Comparison of ENCODE assay signal across 19 cellular contexts in the genomic region with DNA sequence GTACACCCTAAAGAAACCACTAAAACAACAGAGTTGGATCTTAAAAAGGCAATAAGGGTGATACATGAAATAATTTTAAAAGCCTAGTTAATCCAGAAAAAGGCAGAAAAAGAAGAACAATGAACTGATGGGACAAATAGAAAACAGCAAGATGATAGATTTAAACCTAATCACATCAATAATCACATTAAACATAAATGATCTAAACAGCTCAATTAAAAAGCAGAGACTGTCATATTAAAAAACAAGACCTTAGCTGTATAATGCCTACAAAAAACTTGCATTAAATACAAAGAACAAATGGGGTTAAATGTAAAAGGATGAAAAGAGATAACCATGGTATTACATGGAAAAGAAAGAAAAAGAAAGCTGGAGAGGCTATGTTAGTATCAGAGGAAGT.
A peak's percentile ranks its signal among the peaks of the same experiment; 100 is the strongest.
DNase-seq lines count a peak whose midpoint lies in the region; ATAC-seq, FAIRE-seq and TF ChIP-seq lines count a peak whose summit lies in the region.
"Had no signal": no experiment of that assay in that cellular context is flagged by ENCODE, and none has a peak within 500 bp of the region (broad histone marks: within the 10 kb centered on the region; RNA-seq: fewer than 3 reads in every experiment).

No MANE protein-coding gene starts in this region.

- no peaks in the 10 kb centered on the region for H3K36me3 ChIP-seq in GM12878 (ENCODE audit: control insufficient read depth in 2 of 2, insufficient read depth in 2 of 2, low read length in 1 of 2)
- H3K36me3 ChIP-seq: BLaER1, HAP-1 had no signal

- TF ChIP-seq CTCF in natural killer cell (IDR thresholded peaks at IDR 0.05) (no peak), GM12878 (IDR thresholded peaks at IDR 0.05 in 2 of 3, conservative IDR thresholded peaks at IDR 0.05 in 1 of 3; ENCODE audit: control insufficient read depth in 2 of 3, extremely low read depth in 1 of 3, insufficient read depth in 1 of 3, low read depth in 3 of 3, low read length in 3 of 3) (no peak)

- no peak overlapping the region for H3K4me2 ChIP-seq in GM12878 (ENCODE audit: control insufficient read depth, insufficient read depth)
- H3K4me2 ChIP-seq: BLaER1, GM23338 had no signal

- H3K36me3 Mint-ChIP-seq in natural killer cell: peaks cover 14% of the 10 kb centered on the region
- peaks cover 15% of the 10 kb centered on the region for H3K36me3 Mint-ChIP-seq in natural killer cell treated with Interleukin-12 subunit alpha and Interleukin-12 subunit beta and Interleukin-15 and Interleukin-18, amount 100 ng/mL, for 72 hours
- H3K36me3 Mint-ChIP-seq in immature natural killer cell: peaks cover 6 to 14% (median 10%) of the 10 kb centered on the region in 3 donors

- CTCF ChIA-PET in GM12878 (lab: Yijun Ruan, JAX): interaction anchor here (0.6 kb wide), 1 partner anchor 1098 kb away, joined by 3 read pairs; no protein-coding TSS in a partner anchor

- no peak for TF ChIP-seq EP300 in GM12878 (IDR thresholded peaks at IDR 0.05; ENCODE audit: borderline replicate concordance in 1 of 2, control insufficient read depth in 1 of 2, low read depth in 2 of 2, low read length in 2 of 2)

- SMC1A ChIA-PET in GM12878 (lab: Charles Lee; ENCODE audit: uncharacterized antibody, unreplicated experiment): no interaction called here

- H3K9me3 ChIP-seq in GM12878 (replicated peaks; ENCODE audit: control insufficient read depth, insufficient read depth, low read length): no peaks in the 10 kb centered on the region; the same call in none of the 3 replicates
- H3K9me3 ChIP-seq: HAP-1 had no signal

- H3K4me1 ChIP-seq in GM12878 (ENCODE audit: control insufficient read depth, insufficient read depth, low read length): peaks cover 3% of the 10 kb centered on the region; the same call in 1 of the 2 replicates
- H3K4me1 ChIP-seq: Caco-2, HAP-1 had no signal

- no peak for ATAC-seq in natural killer cell
- ATAC-seq in natural killer cell treated with Interleukin-12 subunit alpha and Interleukin-12 subunit beta and Interleukin-15 and Interleukin-18, amount 100 ng/mL, for 72 hours: no peak
- ATAC-seq in GM12878: no peak
- ATAC-seq in GM21447 (IDR thresholded peaks at IDR 0.05; ENCODE audit: unreplicated experiment): no peak
- ATAC-seq: CD8-positive, alpha-beta T cell; GM23338 had no signal

- peaks cover 19 to 45% of the 10 kb centered on the region in 2 donors for H3K4me1 Mint-ChIP-seq in natural killer cell
- H3K4me1 Mint-ChIP-seq in natural killer cell treated with Interleukin-12 subunit alpha and Interleukin-12 subunit beta and Interleukin-15 and Interleukin-18, amount 100 ng/mL, for 72 hours (ENCODE audit: low read depth in 2 of 2): peaks cover 27 to 43% of the 10 kb centered on the region in 2 donors
- peaks cover 44 to 52% of the 10 kb centered on the region in 2 donors for H3K4me1 Mint-ChIP-seq in immature natural killer cell
- H3K4me1 Mint-ChIP-seq: GM23338 had no signal

- intact Hi-C loops in natural killer cell (cut with micrococcal nuclease): no loop called here
- intact Hi-C loops in GM12878 (cut with micrococcal nuclease; ENCODE audit: unreplicated experiment): no loop called here

- H4K20me1 ChIP-seq in GM12878 (ENCODE audit: control insufficient read depth, insufficient read depth): no peaks in the 10 kb centered on the region
- H4K20me1 ChIP-seq: BLaER1 had no signal

- DNase-seq in natural killer cell (no peak), GM12878 (ENCODE audit: low read depth, low spot score) (no peak), immature natural killer cell (no peak), NCI-H82 treated with DMSO at 0.1 percent for 48 hours (lab: John Stamatoyannopoulos, UW; ENCODE audit: unreplicated experiment) (no peak)
- DNase-seq in natural killer cell treated with Interleukin-12 subunit alpha and Interleukin-12 subunit beta and Interleukin-15 and Interleukin-18, amount 100 ng/mL, for 72 hours (ENCODE audit: low spot score): no peak
- DNase-seq: Caco-2; CD4-positive, CD25-positive, alpha-beta regulatory T cell; CD8-positive, alpha-beta T cell; DMS153; DND-41 had no signal

- POLR2A ChIA-PET in GM12878 (lab: Charles Lee): no interaction called here

- peak overlapping the region; percentile 65 for H3K4me3 Mint-ChIP-seq in natural killer cell
- H3K4me3 Mint-ChIP-seq in natural killer cell treated with Interleukin-12 subunit alpha and Interleukin-12 subunit beta and Interleukin-15 and Interleukin-18, amount 100 ng/mL, for 72 hours: no peak overlapping the region
- peak overlapping the region in 4 of 5 donors; percentile 17 to 39 (median 26) for H3K4me3 Mint-ChIP-seq in immature natural killer cell
- H3K4me3 Mint-ChIP-seq: B cell; CD4-positive, CD25-positive, alpha-beta regulatory T cell; CD8-positive, alpha-beta T cell; GM23338 had no signal

- H3K27ac Mint-ChIP-seq in natural killer cell (peak overlapping the region; percentile 21 to 87), immature natural killer cell (peak overlapping the region in 5 of 6 donors; percentile 36 to 94 (median 72))
- peak overlapping the region in 1 of 2 donors; percentile 89 for H3K27ac Mint-ChIP-seq in natural killer cell treated with Interleukin-12 subunit alpha and Interleukin-12 subunit beta and Interleukin-15 and Interleukin-18, amount 100 ng/mL, for 72 hours
- H3K27ac Mint-ChIP-seq: B cell; CD4-positive, CD25-positive, alpha-beta regulatory T cell; CD8-positive, alpha-beta T cell; GM23338 had no signal

- H3K27me3 ChIP-seq in GM12878 (replicated peaks in 1 of 2; ENCODE audit: control insufficient read depth in 2 of 2, insufficient read depth in 2 of 2, low read length in 1 of 2): no peaks in the 10 kb centered on the region
- H3K27me3 ChIP-seq: BLaER1 had no signal

- no peak overlapping the region for H2AFZ ChIP-seq in GM12878 (ENCODE audit: control insufficient read depth, low read depth, low read length)
- H2AFZ ChIP-seq: GM23338 had no signal

- in situ Hi-C loops in GM12878 (cut with MboI): no loop called here

- RAD21 ChIA-PET in GM12878 (lab: Charles Lee; ENCODE audit: unreplicated experiment): no interaction called here

- peak; percentile 38 for FAIRE-seq in GM12878 (lab: Jason Lieb, UNC)
- FAIRE-seq: A204.1, G401.6 had no signal

- no peak for TF ChIP-seq RAD21 in GM12878 (IDR thresholded peaks at IDR 0.05; ENCODE audit: insufficient read depth, low read depth, low read length)

- H3K9me3 Mint-ChIP-seq in natural killer cell (peaks cover 5 to 8% of the 10 kb centered on the region in 2 donors), immature natural killer cell (peaks cover 6 to 18% (median 10%) of the 10 kb centered on the region in 6 donors)
- peaks cover 9% of the 10 kb centered on the region for H3K9me3 Mint-ChIP-seq in natural killer cell treated with Interleukin-12 subunit alpha and Interleukin-12 subunit beta and Interleukin-15 and Interleukin-18, amount 100 ng/mL, for 72 hours

- no peak overlapping the region for H3K27ac ChIP-seq in GM12878 (ENCODE audit: control insufficient read depth, insufficient read depth)
- H3K27ac ChIP-seq: 22Rv1, BLaER1, C4-2B had no signal

- BruUV-seq in GM12878 (replicated peaks; lab: Mats Ljungman, UMichigan): no TSS peak

- no peaks in the 10 kb centered on the region for H3K27me3 Mint-ChIP-seq in natural killer cell (ENCODE audit: low read depth in 2 of 2)
- no peaks in the 10 kb centered on the region for H3K27me3 Mint-ChIP-seq in natural killer cell treated with Interleukin-12 subunit alpha and Interleukin-12 subunit beta and Interleukin-15 and Interleukin-18, amount 100 ng/mL, for 72 hours
- peaks cover 3% of the 10 kb centered on the region in 3 donors for H3K27me3 Mint-ChIP-seq in immature natural killer cell (ENCODE audit: low read depth in 3 of 3)
- H3K27me3 Mint-ChIP-seq: B cell; CD4-positive, CD25-positive, alpha-beta regulatory T cell had no signal

- no peak for TF ChIP-seq POLR2A in GM12878 (IDR thresholded peaks at IDR 0.05; ENCODE audit: low read depth, low read length)

- no peak overlapping the region for H3K4me3 ChIP-seq in GM12878
- H3K4me3 ChIP-seq: BLaER1, GM23338, HAP-1 had no signal

- H3K9ac ChIP-seq in GM12878 (ENCODE audit: control insufficient read depth, insufficient read depth, low read length): no peak overlapping the region
- H3K9ac ChIP-seq: BLaER1 had no signal

- no peaks in the 10 kb centered on the region for H3K79me2 ChIP-seq in GM12878 (ENCODE audit: control insufficient read depth, insufficient read depth, low read length)

TF ChIP-seq in GM12878, 131 proteins besides CTCF, POLR2A, EP300 and RAD21:
- TF ChIP-seq, protein P1, sequence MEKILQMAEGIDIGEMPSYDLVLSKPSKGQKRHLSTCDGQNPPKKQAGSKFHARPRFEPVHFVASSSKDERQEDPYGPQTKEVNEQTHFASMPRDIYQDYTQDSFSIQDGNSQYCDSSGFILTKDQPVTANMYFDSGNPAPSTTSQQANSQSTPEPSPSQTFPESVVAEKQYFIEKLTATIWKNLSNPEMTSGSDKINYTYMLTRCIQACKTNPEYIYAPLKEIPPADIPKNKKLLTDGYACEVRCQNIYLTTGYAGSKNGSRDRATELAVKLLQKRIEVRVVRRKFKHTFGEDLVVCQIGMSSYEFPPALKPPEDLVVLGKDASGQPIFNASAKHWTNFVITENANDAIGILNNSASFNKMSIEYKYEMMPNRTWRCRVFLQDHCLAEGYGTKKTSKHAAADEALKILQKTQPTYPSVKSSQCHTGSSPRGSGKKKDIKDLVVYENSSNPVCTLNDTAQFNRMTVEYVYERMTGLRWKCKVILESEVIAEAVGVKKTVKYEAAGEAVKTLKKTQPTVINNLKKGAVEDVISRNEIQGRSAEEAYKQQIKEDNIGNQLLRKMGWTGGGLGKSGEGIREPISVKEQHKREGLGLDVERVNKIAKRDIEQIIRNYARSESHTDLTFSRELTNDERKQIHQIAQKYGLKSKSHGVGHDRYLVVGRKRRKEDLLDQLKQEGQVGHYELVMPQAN (conservative IDR thresholded peaks at IDR 0.05): no peak
- no peak for TF ChIP-seq KLF5 (IDR thresholded peaks at IDR 0.05; ENCODE audit: partially characterized antibody)
- TF ChIP-seq NR2C2 (IDR thresholded peaks at IDR 0.05; ENCODE audit: borderline replicate concordance, control insufficient read depth, insufficient read length, low read depth): no peak
